Comparison of ENCODE assay signal across 20 cellular contexts in the genomic region with DNA sequence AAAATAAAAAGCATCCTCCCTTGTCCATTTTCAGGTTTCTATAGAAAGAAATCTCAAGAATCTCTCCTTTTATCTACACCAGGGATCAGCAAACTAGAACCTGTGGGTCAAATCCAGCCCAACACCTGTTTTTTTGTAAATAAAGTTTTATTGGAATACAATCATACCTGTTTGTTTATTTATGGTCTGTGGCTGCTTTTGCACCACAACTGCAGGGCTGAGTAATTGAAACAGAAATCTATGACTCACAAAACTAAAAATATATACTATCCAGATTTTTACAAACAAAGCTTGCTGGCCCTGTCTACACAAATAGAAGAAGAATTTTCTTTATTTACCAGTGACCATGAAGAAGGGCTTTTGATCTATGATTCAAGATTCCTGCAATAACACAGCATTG.
DNase-seq lines count a peak whose midpoint lies in the region; ATAC-seq and TF ChIP-seq lines count a peak whose summit lies in the region.
"Had no signal": no experiment of that assay in that cellular context is flagged by ENCODE, and none has a peak within 500 bp of the region (broad histone marks: within the 10 kb centered on the region; RNA-seq: fewer than 3 reads in every experiment).

No MANE protein-coding gene starts in this region.

- no peaks in the 10 kb centered on the region for H3K4me1 Mint-ChIP-seq in stimulated activated naive B cell treated with anti-CD40 and anti-IgM and Interleukin-4, amounts not matched to agents 10 μg/mL and 1 μg/mL and 100 μg/mL, for 72 hours
- H3K4me1 Mint-ChIP-seq: brain; naive B cell; stimulated activated effector memory CD8-positive, alpha-beta T cell treated with anti-CD3 and anti-CD28 coated beads, Interleukin-12 subunit alpha, Interleukin-12 subunit beta, amount 100 ng/mL, for 72 hours had no signal

- no peak overlapping the region for H3K27ac Mint-ChIP-seq in stimulated activated naive B cell treated with anti-CD40 and anti-IgM and Interleukin-4, amounts not matched to agents 10 μg/mL and 1 μg/mL and 100 μg/mL, for 72 hours
- H3K27ac Mint-ChIP-seq: brain; naive B cell; stimulated activated effector memory CD8-positive, alpha-beta T cell treated with anti-CD3 and anti-CD28 coated beads, Interleukin-12 subunit alpha, Interleukin-12 subunit beta, amount 100 ng/mL, for 72 hours had no signal

- peak; percentile 81 for ATAC-seq in GM21576 (IDR thresholded peaks at IDR 0.05; ENCODE audit: unreplicated experiment)
- no peak for ATAC-seq in HG03139 (IDR thresholded peaks at IDR 0.05; ENCODE audit: unreplicated experiment)
- ATAC-seq in stimulated activated naive B cell treated with anti-CD40 and anti-IgM and Interleukin-4, amounts not matched to agents 10 μg/mL and 1 μg/mL and 100 μg/mL, for 72 hours (replicated peaks): no peak
- ATAC-seq in HG03039 (IDR thresholded peaks at IDR 0.05; ENCODE audit: unreplicated experiment): no peak
- ATAC-seq: HCT116; stimulated activated effector memory CD8-positive, alpha-beta T cell treated with anti-CD3 and anti-CD28 coated beads, Interleukin-12 subunit alpha, Interleukin-12 subunit beta, amount 100 ng/mL, for 72 hours had no signal

- H3K9me3 Mint-ChIP-seq in stimulated activated naive B cell treated with anti-CD40 and anti-IgM and Interleukin-4, amounts not matched to agents 10 μg/mL and 1 μg/mL and 100 μg/mL, for 72 hours: peaks cover 0 to 2% of the 10 kb centered on the region in 2 donors
- H3K9me3 Mint-ChIP-seq: brain; stimulated activated effector memory CD8-positive, alpha-beta T cell treated with anti-CD3 and anti-CD28 coated beads, Interleukin-12 subunit alpha, Interleukin-12 subunit beta, amount 100 ng/mL, for 72 hours had no signal

- no peak overlapping the region for H3K4me3 ChIP-seq in epithelial cell of esophagus (ENCODE audit: low read length)

- peak; percentile 42 for DNase-seq in DMS53 (lab: John Stamatoyannopoulos, UW)
- peak; percentile 74 for DNase-seq in LHCN-M2 (ENCODE audit: low read depth)
- DNase-seq in epithelial cell of esophagus (ENCODE audit: low read depth): peak; percentile 37
- DNase-seq in stimulated activated naive B cell treated with anti-CD40 and anti-IgM and Interleukin-4, amounts not matched to agents 10 μg/mL and 1 μg/mL and 100 μg/mL, for 72 hours: no peak
- no peak for DNase-seq in Kasumi-1 (lab: John Stamatoyannopoulos, UW)
- DNase-seq: effector CD8-positive, alpha-beta T cell; head of caudate nucleus; KG1; naive B cell; NCI-H1930; NCI-H69; retina; SHP77 treated with DMSO at 0.1 percent for 48 hours; stimulated activated CD4-positive, alpha-beta T cell treated with anti-CD3 and anti-CD28 coated beads, Interleukin-4, amount 100 ng/mL, for 24 hours had no signal

- H3K4me3 Mint-ChIP-seq in stimulated activated naive B cell treated with anti-CD40 and anti-IgM and Interleukin-4, amounts not matched to agents 10 μg/mL and 1 μg/mL and 100 μg/mL, for 72 hours: no peak overlapping the region
- H3K4me3 Mint-ChIP-seq: brain; naive B cell; stimulated activated effector memory CD8-positive, alpha-beta T cell treated with anti-CD3 and anti-CD28 coated beads, Interleukin-12 subunit alpha, Interleukin-12 subunit beta, amount 100 ng/mL, for 72 hours had no signal

- peaks cover 17 to 19% of the 10 kb centered on the region in 2 donors for H3K27me3 Mint-ChIP-seq in stimulated activated naive B cell treated with anti-CD40 and anti-IgM and Interleukin-4, amounts not matched to agents 10 μg/mL and 1 μg/mL and 100 μg/mL, for 72 hours

- TF ChIP-seq CTCF in epithelial cell of esophagus (IDR thresholded peaks at IDR 0.05; ENCODE audit: insufficient read depth, low read depth, low read length, missing control alignments): no peak

- H3K36me3 Mint-ChIP-seq in stimulated activated naive B cell treated with anti-CD40 and anti-IgM and Interleukin-4, amounts not matched to agents 10 μg/mL and 1 μg/mL and 100 μg/mL, for 72 hours: no peaks in the 10 kb centered on the region
- H3K36me3 Mint-ChIP-seq: brain, naive B cell had no signal

Comparison
In these comparisons a context has a peak if more than half of its experiments do, and no peak if none do; other contexts are left out.
1. DNase-seq: peak in DMS53 (single experiment), LHCN-M2 (single experiment) and epithelial cell of esophagus (single experiment); none in stimulated activated naive B cell treated with anti-CD40 and anti-IgM and Interleukin-4, amounts not matched to agents 10 μg/mL and 1 μg/mL and 100 μg/mL, for 72 hours (single experiment) and Kasumi-1 (0 of 2).